In genomic region chrX:37667141-37667540, GRCh38 we compare ENCODE assay signal across 36 cellular contexts. TPM values are rescaled to one million over a fixed set of nuclear protein-coding genes. Genes with fewer than 3 reads are reported as not detected.
"Had no signal": no experiment of that assay in that cellular context is flagged by ENCODE, and none has a peak within 500 bp of the region (broad histone marks: within the 10 kb centered on the region; RNA-seq: fewer than 3 reads in every experiment).

No MANE protein-coding gene starts in this region.

- H3K27ac Mint-ChIP-seq: activated CD4-positive, alpha-beta memory T cell treated with anti-CD3 and anti-CD28 coated beads, Interleukin-2, amount 10 ng/mL, durations not matched to agents 7 days and 5 days; activated CD4-positive, alpha-beta T cell treated with anti-CD3 and anti-CD28 coated beads for 36 hours; activated CD4-positive, alpha-beta T cell treated with anti-CD3 and anti-CD28 coated beads, Interleukin-2, amount 10 ng/mL, durations not matched to agents 7 days and 5 days; activated CD8-positive, alpha-beta memory T cell treated with anti-CD3 and anti-CD28 coated beads, Interleukin-2, amount 10 ng/mL, durations not matched to agents 7 days and 5 days; activated CD8-positive, alpha-beta T cell treated with anti-CD3 and anti-CD28 coated beads, Interleukin-2, amount 10 ng/mL, durations not matched to agents 7 days and 5 days; activated naive CD4-positive, alpha-beta T cell treated with anti-CD3 and anti-CD28 coated beads, Interleukin-2, amount 10 ng/mL, durations not matched to agents 7 days and 5 days; activated naive CD4-positive, alpha-beta T cell treated with anti-CD3 and anti-CD28 coated beads, Interleukin-2, amount 50 U/mL, for 24 hours; activated naive CD8-positive, alpha-beta T cell; activated T-cell treated with anti-CD3 and anti-CD28 coated beads, Interleukin-2, amount 50 U/mL, for 24 hours; activated T-helper 2 cell treated with anti-CD3 and anti-CD28 coated beads, Interferon-gamma antibody, Interleukin-2, Interleukin-4, amounts not matched to agents 10 μg/mL and 5 μg/mL and 100 μg/mL, durations not matched to agents 14 hours and 24 hours and 36 hours; brain; T-helper 1 cell treated with Interleukin-12 subunit alpha and Interleukin-12 subunit beta and Interleukin-4 antibody, amounts not matched to agents 30 μg/mL and 1 μg/mL, for 36 hours; T-helper 2 cell treated with Interferon-gamma antibody and Interleukin-4, amounts not matched to agents 5 μg/mL and 100 μg/mL, for 36 hours; WTC11 had no signal

- H3K9me3 Mint-ChIP-seq: activated CD4-positive, alpha-beta memory T cell treated with anti-CD3 and anti-CD28 coated beads, Interleukin-2, amount 10 ng/mL, durations not matched to agents 7 days and 5 days; activated CD4-positive, alpha-beta T cell treated with anti-CD3 and anti-CD28 coated beads, Interleukin-2, amount 10 ng/mL, durations not matched to agents 7 days and 5 days; activated naive CD4-positive, alpha-beta T cell treated with anti-CD3 and anti-CD28 coated beads, Interleukin-2, amount 10 ng/mL, durations not matched to agents 7 days and 5 days; activated naive CD4-positive, alpha-beta T cell treated with anti-CD3 and anti-CD28 coated beads, Interleukin-2, amount 50 U/mL, for 24 hours; activated T-cell treated with anti-CD3 and anti-CD28 coated beads, Interleukin-2, amount 50 U/mL, for 24 hours; activated T-helper 2 cell treated with anti-CD3 and anti-CD28 coated beads, Interferon-gamma antibody, Interleukin-2, Interleukin-4, amounts not matched to agents 10 μg/mL and 5 μg/mL and 100 μg/mL, durations not matched to agents 14 hours and 24 hours and 36 hours; central memory CD8-positive, alpha-beta T cell; T-helper 2 cell treated with Interferon-gamma antibody and Interleukin-4, amounts not matched to agents 5 μg/mL and 100 μg/mL, for 36 hours had no signal

- H3K27me3 ChIP-seq: adrenal gland, cardiac muscle cell had no signal

- H3K4me3 ChIP-seq: adrenal gland, cardiac muscle cell had no signal

- H3K27ac ChIP-seq: adrenal gland, WERI-Rb-1 had no signal

- H3K4me1 Mint-ChIP-seq: activated CD4-positive, alpha-beta memory T cell treated with anti-CD3 and anti-CD28 coated beads, Interleukin-2, amount 10 ng/mL, durations not matched to agents 7 days and 5 days; activated CD4-positive, alpha-beta T cell treated with anti-CD3 and anti-CD28 coated beads for 36 hours; activated CD4-positive, alpha-beta T cell treated with anti-CD3 and anti-CD28 coated beads, Interleukin-2, amount 10 ng/mL, durations not matched to agents 7 days and 5 days; activated CD8-positive, alpha-beta memory T cell treated with anti-CD3 and anti-CD28 coated beads, Interleukin-2, amount 10 ng/mL, durations not matched to agents 7 days and 5 days; activated naive CD4-positive, alpha-beta T cell treated with anti-CD3 and anti-CD28 coated beads, Interleukin-2, amount 10 ng/mL, durations not matched to agents 7 days and 5 days; activated naive CD4-positive, alpha-beta T cell treated with anti-CD3 and anti-CD28 coated beads, Interleukin-2, amount 50 U/mL, for 24 hours; brain; central memory CD8-positive, alpha-beta T cell; WTC11 had no signal

- H3K9me3 ChIP-seq: adrenal gland had no signal

- H3K36me3 Mint-ChIP-seq: activated CD8-positive, alpha-beta memory T cell treated with anti-CD3 and anti-CD28 coated beads, Interleukin-2, amount 10 ng/mL, durations not matched to agents 7 days and 5 days; activated naive CD4-positive, alpha-beta T cell treated with anti-CD3 and anti-CD28 coated beads, Interleukin-2, amount 10 ng/mL, durations not matched to agents 7 days and 5 days; activated naive CD4-positive, alpha-beta T cell treated with anti-CD3 and anti-CD28 coated beads, Interleukin-2, amount 50 U/mL, for 24 hours; activated naive CD8-positive, alpha-beta T cell; brain; WTC11 had no signal

- ATAC-seq: activated CD4-positive, alpha-beta T cell treated with anti-CD3 and anti-CD28 coated beads for 36 hours; activated CD4-positive, CD25-positive, alpha-beta regulatory T cell treated with anti-CD3 and anti-CD28 coated beads, Interleukin-2, amount 50 U/mL, for 24 hours; activated CD8-positive, alpha-beta memory T cell treated with anti-CD3 and anti-CD28 coated beads, Interleukin-2, amount 10 ng/mL, durations not matched to agents 7 days and 5 days; activated CD8-positive, alpha-beta T cell treated with anti-CD3 and anti-CD28 coated beads, Interleukin-2, amount 10 ng/mL, durations not matched to agents 7 days and 5 days; WTC11 had no signal

- DNase-seq: activated CD4-positive, alpha-beta memory T cell treated with anti-CD3 and anti-CD28 coated beads, Interleukin-2, amount 10 ng/mL, durations not matched to agents 7 days and 5 days; activated CD4-positive, alpha-beta T cell treated with anti-CD3 and anti-CD28 coated beads for 1 hour; activated CD4-positive, alpha-beta T cell treated with anti-CD3 and anti-CD28 coated beads for 36 hours; activated CD4-positive, alpha-beta T cell treated with anti-CD3 and anti-CD28 coated beads for 48 hours; activated CD4-positive, alpha-beta T cell treated with anti-CD3 and anti-CD28 coated beads, Interleukin-2, amount 10 ng/mL, durations not matched to agents 7 days and 5 days; activated CD4-positive, alpha-beta T cell treated with anti-CD3 and anti-CD28 coated beads, Interleukin-2, amount 50 U/mL, for 48 hours; activated CD4-positive, CD25-positive, alpha-beta regulatory T cell; activated CD8-positive, alpha-beta memory T cell treated with anti-CD3 and anti-CD28 coated beads for 24 hours; activated CD8-positive, alpha-beta memory T cell treated with anti-CD3 and anti-CD28 coated beads, Interleukin-2, amount 10 ng/mL, durations not matched to agents 7 days and 5 days; activated CD8-positive, alpha-beta memory T cell treated with anti-CD3 and anti-CD28 coated beads, Interleukin-2, amount 50 U/mL, for 48 hours; activated CD8-positive, alpha-beta T cell treated with anti-CD3 and anti-CD28 coated beads, Interleukin-2, amount 10 ng/mL, durations not matched to agents 7 days and 5 days; activated effector memory CD4-positive, alpha-beta T cell treated with Interleukin-2 at 50 U/mL for 16 hours; activated gamma-delta T cell; activated naive CD4-positive, alpha-beta T cell treated with anti-CD3 and anti-CD28 coated beads, Interleukin-2, amount 10 ng/mL, durations not matched to agents 7 days and 5 days; activated naive CD4-positive, alpha-beta T cell treated with Interleukin-2 at 50 U/mL for 16 hours; activated T-cell treated with anti-CD3 and anti-CD28 coated beads, Interleukin-2, amount 50 U/mL, for 24 hours; activated T-cell treated with anti-CD3 and anti-CD28 coated beads, Interleukin-2, amount 50 U/mL, for 48 hours; adrenal gland; amniotic stem cell; aorta; caudate nucleus; cerebellar nuclear complex; T-helper 1 cell; T-helper 2 cell; T-helper 9 cell; WERI-Rb-1 had no signal

- H3K36me3 ChIP-seq: adrenal gland, cardiac muscle cell, WERI-Rb-1 had no signal

- H3K4me3 Mint-ChIP-seq: activated CD4-positive, alpha-beta memory T cell treated with anti-CD3 and anti-CD28 coated beads, Interleukin-2, amount 10 ng/mL, durations not matched to agents 7 days and 5 days; activated CD4-positive, alpha-beta T cell treated with anti-CD3 and anti-CD28 coated beads for 36 hours; activated CD4-positive, alpha-beta T cell treated with anti-CD3 and anti-CD28 coated beads, Interleukin-2, amount 10 ng/mL, durations not matched to agents 7 days and 5 days; activated CD8-positive, alpha-beta memory T cell treated with anti-CD3 and anti-CD28 coated beads, Interleukin-2, amount 10 ng/mL, durations not matched to agents 7 days and 5 days; activated CD8-positive, alpha-beta T cell treated with anti-CD3 and anti-CD28 coated beads, Interleukin-2, amount 10 ng/mL, durations not matched to agents 7 days and 5 days; activated naive CD4-positive, alpha-beta T cell treated with anti-CD3 and anti-CD28 coated beads, Interleukin-2, amount 10 ng/mL, durations not matched to agents 7 days and 5 days; activated naive CD4-positive, alpha-beta T cell treated with anti-CD3 and anti-CD28 coated beads, Interleukin-2, amount 50 U/mL, for 24 hours; activated naive CD8-positive, alpha-beta T cell; activated T-cell treated with anti-CD3 and anti-CD28 coated beads, Interleukin-2, amount 50 U/mL, for 24 hours; brain; central memory CD8-positive, alpha-beta T cell; T-helper 1 cell treated with Interleukin-12 subunit alpha and Interleukin-12 subunit beta and Interleukin-4 antibody, amounts not matched to agents 30 μg/mL and 1 μg/mL, for 36 hours; T-helper 2 cell treated with Interferon-gamma antibody and Interleukin-4, amounts not matched to agents 5 μg/mL and 100 μg/mL, for 36 hours; WTC11 had no signal

- H3K4me1 ChIP-seq: adrenal gland had no signal

- H3K27me3 Mint-ChIP-seq: activated CD4-positive, alpha-beta T cell treated with anti-CD3 and anti-CD28 coated beads for 36 hours; activated CD4-positive, alpha-beta T cell treated with anti-CD3 and anti-CD28 coated beads, Interleukin-2, amount 10 ng/mL, durations not matched to agents 7 days and 5 days; activated CD8-positive, alpha-beta memory T cell treated with anti-CD3 and anti-CD28 coated beads, Interleukin-2, amount 10 ng/mL, durations not matched to agents 7 days and 5 days; activated naive CD4-positive, alpha-beta T cell treated with anti-CD3 and anti-CD28 coated beads, Interleukin-2, amount 10 ng/mL, durations not matched to agents 7 days and 5 days; activated naive CD4-positive, alpha-beta T cell treated with anti-CD3 and anti-CD28 coated beads, Interleukin-2, amount 50 U/mL, for 24 hours; activated naive CD8-positive, alpha-beta T cell; central memory CD8-positive, alpha-beta T cell had no signal

RNA-seq across cellular contexts. Expression of gene XK, which starts 18.4 kb away (rescaled TPM):
- total RNA-seq: activated CD4-positive, alpha-beta memory T cell treated with anti-CD3 and anti-CD28 coated beads, Interleukin-2, amount 10 ng/mL, durations not matched to agents 7 days and 5 days; activated CD8-positive, alpha-beta T cell treated with anti-CD3 and anti-CD28 coated beads, Interleukin-2, amount 10 ng/mL, durations not matched to agents 7 days and 5 days had no signal
